10 cellular contexts compared by ENCODE assay signal in the genomic region with DNA sequence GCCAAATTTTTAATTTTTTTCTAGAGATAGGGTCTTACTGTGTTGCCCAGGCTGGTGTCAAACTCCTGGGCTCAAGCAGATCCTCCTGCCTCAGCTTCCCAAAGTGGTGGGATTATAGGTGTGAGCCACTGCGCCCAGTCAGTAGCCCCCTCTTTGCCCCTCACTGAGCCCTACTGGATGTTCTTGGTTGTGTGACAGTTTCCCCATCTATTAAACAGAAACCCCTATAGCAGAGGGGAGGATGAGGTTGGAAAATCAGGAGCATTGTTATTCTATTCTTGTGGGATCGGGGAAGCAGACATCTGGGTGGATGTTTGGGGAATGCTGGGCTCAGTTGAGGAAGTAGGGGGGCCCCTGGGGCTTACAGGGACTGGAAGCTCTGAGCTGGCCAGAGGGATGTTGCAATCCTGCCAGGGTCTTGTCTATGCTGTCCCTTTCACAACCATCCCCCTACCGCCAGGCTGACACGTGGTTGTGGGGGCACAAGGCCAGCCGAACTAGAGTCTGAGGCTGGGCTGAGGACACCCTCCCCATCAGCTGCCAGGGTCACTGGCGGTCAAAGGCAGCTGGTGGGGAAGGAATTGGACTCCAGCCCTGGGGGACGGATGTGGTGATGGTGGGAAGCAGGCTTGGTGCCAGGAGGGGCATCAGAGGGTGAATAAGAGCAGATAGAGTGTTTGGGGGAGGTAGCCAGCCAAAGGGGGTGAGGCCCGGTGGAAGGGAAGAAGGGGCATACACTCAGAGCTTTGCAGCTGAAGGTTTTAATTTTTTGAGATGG. TPM values are rescaled to one million over a fixed set of nuclear protein-coding genes. Genes with fewer than 3 reads are reported as not detected.
DNase-seq lines count a peak whose midpoint lies in the region; ATAC-seq and TF ChIP-seq lines count a peak whose summit lies in the region.
"Had no signal": no experiment of that assay in that cellular context is flagged by ENCODE, and none has a peak within 500 bp of the region (broad histone marks: within the 10 kb centered on the region; RNA-seq: fewer than 3 reads in every experiment).

No MANE protein-coding gene starts in this region.

- peaks cover 29% of the 10 kb centered on the region for H3K27me3 Mint-ChIP-seq in CD4-positive, alpha-beta T cell

- peaks cover 3% of the 10 kb centered on the region for H3K4me1 Mint-ChIP-seq in CD4-positive, alpha-beta T cell (ENCODE audit: low read depth)

- POLR2A ChIA-PET in CD4-positive, alpha-beta T cell (lab: Charles Lee) = no interaction called here

- no peak for TF ChIP-seq POLR2A in prostate gland (IDR thresholded peaks at IDR 0.05)

- no peaks in the 10 kb centered on the region for H3K27me3 ChIP-seq in left lung
- H3K27me3 ChIP-seq in CD4-positive, alpha-beta T cell (ENCODE audit: control insufficient read depth, insufficient read depth, low read length) = peaks cover 18% of the 10 kb centered on the region
- no peaks in the 10 kb centered on the region for H3K27me3 ChIP-seq in prostate gland (replicated peaks; ENCODE audit: insufficient read depth)

- no peak overlapping the region for H3K4me3 Mint-ChIP-seq in CD4-positive, alpha-beta T cell
- H3K4me3 Mint-ChIP-seq: activated CD8-positive, alpha-beta memory T cell treated with anti-CD3 and anti-CD28 coated beads, Interleukin-2, amount 10 ng/mL, durations not matched to agents 7 days and 5 days had no signal

- WGBS in prostate gland = 60% methylated on average over 8 of the region's 8 CpGs

- H3K27ac Mint-ChIP-seq in CD4-positive, alpha-beta T cell = no peak overlapping the region
- H3K27ac Mint-ChIP-seq: activated CD8-positive, alpha-beta memory T cell treated with anti-CD3 and anti-CD28 coated beads, Interleukin-2, amount 10 ng/mL, durations not matched to agents 7 days and 5 days had no signal

- H3K36me3 ChIP-seq in left lung (no peaks in the 10 kb centered on the region), prostate gland (no peaks in the 10 kb centered on the region)

- peak overlapping the region in 1 of 2 donors; percentile 39 for H3K27ac ChIP-seq in left lung
- no peak overlapping the region for H3K27ac ChIP-seq in CD4-positive, alpha-beta T cell (ENCODE audit: low read depth, low read length)
- H3K27ac ChIP-seq in prostate gland = no peak overlapping the region

- no peaks in the 10 kb centered on the region for H3K9me3 Mint-ChIP-seq in CD4-positive, alpha-beta T cell

- peak; percentile 89 for DNase-seq in Right ventricle myocardium inferior (ENCODE audit: missing footprints)
- no peak for DNase-seq in cardiac septum (ENCODE audit: low spot score)
- peak; percentile 85 to 89 for DNase-seq in left lung
- DNase-seq in CD4-positive, alpha-beta T cell = no peak
- no peak for DNase-seq in prostate gland (ENCODE audit: low spot score)
- DNase-seq: activated CD8-positive, alpha-beta memory T cell treated with anti-CD3 and anti-CD28 coated beads, Interleukin-2, amount 10 ng/mL, durations not matched to agents 7 days and 5 days; islet precursor cell; NCI-H1417 treated with DMSO at 0.1 percent for 48 hours; stimulated activated naive CD4-positive, alpha-beta T cell treated with Interleukin-2 at 50 U/mL for 16 hours had no signal

- intact Hi-C loops in Right ventricle myocardium inferior (cut with DNase I) (no loop called here), cardiac septum (cut with DNase I) (no loop called here), left lung (cut with DNase I) (no loop called here), prostate gland (cut with DNase I) (no loop called here)
- intact Hi-C loops in CD4-positive, alpha-beta T cell (cut with DNase I, micrococcal nuclease) = no loop called here

- peak; percentile 85 for ATAC-seq in Right ventricle myocardium inferior
- ATAC-seq in left lung = peak; percentile 65
- no peak for ATAC-seq in CD4-positive, alpha-beta T cell (ENCODE audit: poor library complexity)
- no peak for ATAC-seq in GM21723 (IDR thresholded peaks at IDR 0.05; ENCODE audit: unreplicated experiment)
- ATAC-seq: activated CD8-positive, alpha-beta memory T cell treated with anti-CD3 and anti-CD28 coated beads, Interleukin-2, amount 10 ng/mL, durations not matched to agents 7 days and 5 days had no signal

- CTCF ChIA-PET in CD4-positive, alpha-beta T cell (lab: Charles Lee) = no interaction called here

- H3K9me3 ChIP-seq in left lung (no peaks in the 10 kb centered on the region), prostate gland (no peaks in the 10 kb centered on the region)
- H3K9me3 ChIP-seq in CD4-positive, alpha-beta T cell (ENCODE audit: control insufficient read depth, low read length) = no peaks in the 10 kb centered on the region

- H3K4me1 ChIP-seq in left lung (peaks cover 4 to 29% of the 10 kb centered on the region in 2 donors), prostate gland (replicated peaks) (no peaks in the 10 kb centered on the region)

- no peak overlapping the region for H3K4me3 ChIP-seq in left lung
- no peak overlapping the region for H3K4me3 ChIP-seq in prostate gland

- TF ChIP-seq CTCF in left lung (IDR thresholded peaks at IDR 0.05) (no peak), prostate gland (IDR thresholded peaks at IDR 0.05) (no peak)
- TF ChIP-seq CTCF in CD4-positive, alpha-beta T cell (IDR thresholded peaks at IDR 0.05) = no peak

- no peaks in the 10 kb centered on the region for H3K36me3 Mint-ChIP-seq in CD4-positive, alpha-beta T cell (ENCODE audit: low read depth)
- H3K36me3 Mint-ChIP-seq: activated CD8-positive, alpha-beta memory T cell treated with anti-CD3 and anti-CD28 coated beads, Interleukin-2, amount 10 ng/mL, durations not matched to agents 7 days and 5 days had no signal

RNA-seq across cellular contexts. Expression of gene APOC1, which starts 10.9 kb away (rescaled TPM):
- total RNA-seq in Right ventricle myocardium inferior (1.4 TPM), cardiac septum (7.3 TPM), left lung (100 to 1,000 TPM; 248 to 569 TPM), prostate gland (10 to 100 TPM in 1 of 2 donors, 1 to 10 TPM in 1; 7.3 to 80.1 TPM)
- not detected for total RNA-seq in CD4-positive, alpha-beta T cell

RNA-seq across cellular contexts. Expression of gene APOC4, which starts 16.7 kb away (rescaled TPM):
- not detected for total RNA-seq in Right ventricle myocardium inferior
- total RNA-seq in cardiac septum = not detected
- not detected for total RNA-seq in left lung
- total RNA-seq in CD4-positive, alpha-beta T cell = not detected
- not detected for total RNA-seq in prostate gland
- total RNA-seq: activated CD8-positive, alpha-beta memory T cell treated with anti-CD3 and anti-CD28 coated beads, Interleukin-2, amount 10 ng/mL, durations not matched to agents 7 days and 5 days had no signal

RNA-seq across cellular contexts. Expression of gene APOE, which starts 19.7 kb away (rescaled TPM):
- 9.9 TPM for total RNA-seq in Right ventricle myocardium inferior
- 26.6 TPM for total RNA-seq in cardiac septum
- total RNA-seq in left lung = 100 to 1,000 TPM; 196 to 757 TPM
- total RNA-seq in CD4-positive, alpha-beta T cell = 1 to 10 TPM; 4.5 to 5.2 TPM
- total RNA-seq in prostate gland = 100 to 1,000 TPM; 206 to 503 TPM

RNA-seq across cellular contexts. Expression of gene APOC2, which starts 20.5 kb away (rescaled TPM):
- total RNA-seq in Right ventricle myocardium inferior = not detected
- not detected for total RNA-seq in cardiac septum
- total RNA-seq in left lung = 10 to 100 TPM; 20.2 to 27.6 TPM
- not detected for total RNA-seq in CD4-positive, alpha-beta T cell
- total RNA-seq in prostate gland = not detected
- total RNA-seq: activated CD8-positive, alpha-beta memory T cell treated with anti-CD3 and anti-CD28 coated beads, Interleukin-2, amount 10 ng/mL, durations not matched to agents 7 days and 5 days had no signal

RNA-seq across cellular contexts. Expression of gene CLPTM1, which starts 29.9 kb away (rescaled TPM):
- total RNA-seq in Right ventricle myocardium inferior = 90.1 TPM
- total RNA-seq in cardiac septum = 87.4 TPM
- 100 to 1,000 TPM; 113 to 118 TPM for total RNA-seq in left lung
- total RNA-seq in CD4-positive, alpha-beta T cell = 10 to 100 TPM; 71.0 to 72.7 TPM
- 100 to 1,000 TPM; 102 to 185 TPM for total RNA-seq in prostate gland

Comparison
In these comparisons a context has a peak if more than half of its experiments do, and no peak if none do; other contexts are left out.
1. DNase-seq: peak in Right ventricle myocardium inferior (single experiment) and left lung (2 of 2); none in cardiac septum (single experiment), CD4-positive, alpha-beta T cell (0 of 10) and prostate gland (single experiment).
2. ATAC-seq: peak in Right ventricle myocardium inferior (single experiment) and left lung (single experiment); none in CD4-positive, alpha-beta T cell (single experiment) and GM21723 (single experiment).